Comparison of ENCODE assay signal across 10 cellular contexts in genomic region chr4:6221296-6221850, GRCh38. TPM values are rescaled to one million over a fixed set of nuclear protein-coding genes. Genes with fewer than 3 reads are reported as not detected.
DNase-seq lines count a peak whose midpoint lies in the region; ATAC-seq lines count a peak whose summit lies in the region.
"Had no signal": no experiment of that assay in that cellular context is flagged by ENCODE, and none has a peak within 500 bp of the region (broad histone marks: within the 10 kb centered on the region; RNA-seq: fewer than 3 reads in every experiment).

No MANE protein-coding gene starts in this region.

- H3K4me1 Mint-ChIP-seq in activated CD8-positive, alpha-beta memory T cell treated with anti-CD3 and anti-CD28 coated beads, Interleukin-2, amount 10 ng/mL, durations not matched to agents 7 days and 5 days: no peaks in the 10 kb centered on the region
- no peaks in the 10 kb centered on the region for H3K4me1 Mint-ChIP-seq in T-helper 17 cell

- H3K36me3 Mint-ChIP-seq in activated CD8-positive, alpha-beta memory T cell treated with anti-CD3 and anti-CD28 coated beads, Interleukin-2, amount 10 ng/mL, durations not matched to agents 7 days and 5 days: peaks cover 6% of the 10 kb centered on the region
- no peaks in the 10 kb centered on the region for H3K36me3 Mint-ChIP-seq in T-helper 17 cell (ENCODE audit: low read depth)

- H3K4me1 ChIP-seq in iPS-20b (ENCODE audit: insufficient read depth, low read length): no peaks in the 10 kb centered on the region
- H3K4me1 ChIP-seq in stomach smooth muscle (ENCODE audit: control insufficient read depth, insufficient read depth, low read length): peaks cover 9% of the 10 kb centered on the region

- no peak overlapping the region for H3K27ac ChIP-seq in iPS-20b (ENCODE audit: low read length)
- no peak overlapping the region for H3K27ac ChIP-seq in stomach smooth muscle (ENCODE audit: low read length)
- H3K27ac ChIP-seq: KMS-11 had no signal

- H3K4me3 ChIP-seq in iPS-20b (ENCODE audit: low read length) (peak overlapping the region; percentile 82), stomach smooth muscle (ENCODE audit: low read length in 2 of 2) (peak overlapping the region; percentile 64 to 70)

- no peak overlapping the region for H3K4me3 Mint-ChIP-seq in activated CD8-positive, alpha-beta memory T cell treated with anti-CD3 and anti-CD28 coated beads, Interleukin-2, amount 10 ng/mL, durations not matched to agents 7 days and 5 days
- peak overlapping the region; percentile 19 for H3K4me3 Mint-ChIP-seq in T-helper 17 cell

- H3K27ac Mint-ChIP-seq in activated CD8-positive, alpha-beta memory T cell treated with anti-CD3 and anti-CD28 coated beads, Interleukin-2, amount 10 ng/mL, durations not matched to agents 7 days and 5 days: no peak overlapping the region
- no peak overlapping the region for H3K27ac Mint-ChIP-seq in T-helper 17 cell

- peaks cover 42% of the 10 kb centered on the region for H3K27me3 ChIP-seq in iPS-20b (ENCODE audit: insufficient read depth, low read length)
- peaks cover 25 to 40% of the 10 kb centered on the region in 2 donors for H3K27me3 ChIP-seq in stomach smooth muscle (ENCODE audit: control insufficient read depth in 1 of 2, insufficient read depth in 2 of 2, low read length in 2 of 2)

- peaks cover 2% of the 10 kb centered on the region for H3K9me3 ChIP-seq in T-helper 17 cell (ENCODE audit: control insufficient read depth, low read length, poor library complexity, severe bottlenecking)
- H3K9me3 ChIP-seq in iPS-20b (ENCODE audit: insufficient read depth, low read depth, low read length): no peaks in the 10 kb centered on the region
- H3K9me3 ChIP-seq in stomach smooth muscle (ENCODE audit: control insufficient read depth in 2 of 2, low read length in 2 of 2): peaks cover 3 to 5% of the 10 kb centered on the region in 2 donors

- peak; percentile 35 for DNase-seq in activated CD8-positive, alpha-beta memory T cell treated with anti-CD3 and anti-CD28 coated beads for 24 hours
- no peak for DNase-seq in activated CD8-positive, alpha-beta memory T cell treated with anti-CD3 and anti-CD28 coated beads, Interleukin-2, amount 10 ng/mL, durations not matched to agents 7 days and 5 days
- DNase-seq in T-helper 17 cell (no peak), Kasumi-1 (lab: John Stamatoyannopoulos, UW) (no peak), NCI-H2107 treated with DMSO at 0.1 percent for 48 hours (lab: John Stamatoyannopoulos, UW; ENCODE audit: unreplicated experiment) (no peak)
- DNase-seq: activated effector memory CD4-positive, alpha-beta T cell treated with Interleukin-2 at 50 U/mL for 16 hours had no signal

- H3K36me3 ChIP-seq in iPS-20b (ENCODE audit: insufficient read depth, low read depth, low read length) (no peaks in the 10 kb centered on the region), stomach smooth muscle (ENCODE audit: control insufficient read depth in 2 of 2, insufficient read depth in 2 of 2, low read length in 2 of 2) (no peaks in the 10 kb centered on the region)

- H3K9ac ChIP-seq in iPS-20b (ENCODE audit: low read depth, low read length) (peak overlapping the region; percentile 30; the same call in 1 of the 2 replicates), stomach smooth muscle (ENCODE audit: low read length in 2 of 2) (peak overlapping the region in 1 of 2 donors; percentile 40)
- H3K9ac ChIP-seq: KMS-11 had no signal

- no peaks in the 10 kb centered on the region for H3K9me3 Mint-ChIP-seq in activated CD8-positive, alpha-beta memory T cell treated with anti-CD3 and anti-CD28 coated beads, Interleukin-2, amount 10 ng/mL, durations not matched to agents 7 days and 5 days (ENCODE audit: low read depth)

- H3K27me3 Mint-ChIP-seq in activated CD8-positive, alpha-beta memory T cell treated with anti-CD3 and anti-CD28 coated beads, Interleukin-2, amount 10 ng/mL, durations not matched to agents 7 days and 5 days: peaks cover 79% of the 10 kb centered on the region
- peaks cover 52% of the 10 kb centered on the region for H3K27me3 Mint-ChIP-seq in T-helper 17 cell

- CTCF ChIA-PET in activated CD8-positive, alpha-beta memory T cell treated with anti-CD3 and anti-CD28 coated beads, Interleukin-2, amount 10 ng/mL, durations not matched to agents 7 days and 5 days (lab: Charles Lee): interaction anchor here (0.9 to 1.9 kb wide), 4 partner anchors 19 to 109 kb away, joined by 3 to 6 read pairs (median 4); no protein-coding TSS in a partner anchor

- ATAC-seq in activated CD8-positive, alpha-beta memory T cell treated with anti-CD3 and anti-CD28 coated beads, Interleukin-2, amount 10 ng/mL, durations not matched to agents 7 days and 5 days: no peak
- ATAC-seq in T-helper 17 cell (no peak), HG02852 (IDR thresholded peaks at IDR 0.05; ENCODE audit: unreplicated experiment) (no peak)

RNA-seq across cellular contexts. Expression of gene JAKMIP1, which starts 21.0 kb away (rescaled TPM):
- total RNA-seq in activated CD8-positive, alpha-beta memory T cell treated with anti-CD3 and anti-CD28 coated beads, Interleukin-2, amount 10 ng/mL, durations not matched to agents 7 days and 5 days: 10 to 100 TPM; 41.7 to 57.8 TPM
- 10 to 100 TPM in 1 of 2 donors, 1 to 10 TPM in 1; 8.5 to 16.8 TPM for total RNA-seq in T-helper 17 cell

RNA-seq across cellular contexts. Expression of gene WFS1, which starts 48.3 kb away (rescaled TPM):
- 1 to 10 TPM; 1.8 to 2.2 TPM for total RNA-seq in activated CD8-positive, alpha-beta memory T cell treated with anti-CD3 and anti-CD28 coated beads, Interleukin-2, amount 10 ng/mL, durations not matched to agents 7 days and 5 days
- 1 to 10 TPM; 1.7 to 2.4 TPM for total RNA-seq in T-helper 17 cell
